ENCODE assay signal across 1 cellular context in the genomic region with DNA sequence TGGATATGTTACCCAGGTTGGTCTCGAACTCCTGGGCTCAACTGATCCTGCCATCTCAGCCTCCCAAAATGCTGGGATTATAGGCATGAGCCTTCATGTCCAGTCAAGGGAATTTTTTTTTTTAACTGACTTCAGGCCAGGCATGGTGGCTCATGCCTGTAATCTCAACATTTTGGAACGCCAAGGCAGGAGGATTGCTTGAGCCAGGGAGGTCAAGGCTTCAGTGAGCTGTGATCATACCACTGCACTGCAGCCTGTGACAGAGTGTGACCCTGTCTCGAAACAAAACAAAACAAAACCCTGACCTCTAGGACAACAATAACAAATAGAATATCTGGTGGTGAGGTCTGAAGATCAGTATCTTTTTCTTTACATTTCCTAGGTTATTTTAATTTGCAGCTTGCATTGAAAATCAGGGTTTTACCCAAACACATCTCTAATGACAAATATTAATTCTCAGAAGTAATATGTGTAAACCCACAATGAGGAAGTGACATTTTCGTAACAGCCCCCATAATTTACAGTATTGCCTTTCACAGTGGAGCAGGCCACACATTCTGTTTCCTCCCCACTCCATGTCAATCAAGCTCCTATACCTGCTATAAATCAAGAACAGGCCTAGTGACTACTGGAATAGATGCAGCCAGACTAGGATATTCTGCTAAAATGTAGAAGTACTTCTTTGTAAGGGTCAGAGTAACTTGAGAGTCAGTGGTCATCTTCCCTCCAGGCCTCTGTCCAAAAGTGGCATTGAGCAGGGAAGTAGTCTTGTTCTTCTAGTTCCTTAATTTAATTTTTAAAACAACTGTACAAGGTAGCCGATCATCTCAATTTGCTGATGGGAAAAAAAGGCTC.
A peak's percentile ranks its signal among the peaks of the same experiment; 100 is the strongest.
TF ChIP-seq lines count a peak whose summit lies in the region.

No MANE protein-coding gene starts in this region.

TF ChIP-seq in HepG2, 621 proteins besides CTCF, POLR2A, EP300 and RAD21 (continued from another document):
- no peak for TF ChIP-seq DPF2 (CRISPR knock-in tag; IDR thresholded peaks at IDR 0.05; ENCODE audit: borderline replicate concordance, low read depth)
- peak; percentile 17; the same call in 1 of the 2 replicates for TF ChIP-seq ARID4A (CRISPR knock-in tag; IDR thresholded peaks at IDR 0.05; ENCODE audit: borderline replicate concordance)
- TF ChIP-seq ELF3 (CRISPR knock-in tag; IDR thresholded peaks at IDR 0.05) = peak; percentile 36; the same call in 1 of the 2 replicates
- no peak for TF ChIP-seq SNAI1 (CRISPR knock-in tag; IDR thresholded peaks at IDR 0.05; ENCODE audit: borderline replicate concordance)
- TF ChIP-seq, protein P1, sequence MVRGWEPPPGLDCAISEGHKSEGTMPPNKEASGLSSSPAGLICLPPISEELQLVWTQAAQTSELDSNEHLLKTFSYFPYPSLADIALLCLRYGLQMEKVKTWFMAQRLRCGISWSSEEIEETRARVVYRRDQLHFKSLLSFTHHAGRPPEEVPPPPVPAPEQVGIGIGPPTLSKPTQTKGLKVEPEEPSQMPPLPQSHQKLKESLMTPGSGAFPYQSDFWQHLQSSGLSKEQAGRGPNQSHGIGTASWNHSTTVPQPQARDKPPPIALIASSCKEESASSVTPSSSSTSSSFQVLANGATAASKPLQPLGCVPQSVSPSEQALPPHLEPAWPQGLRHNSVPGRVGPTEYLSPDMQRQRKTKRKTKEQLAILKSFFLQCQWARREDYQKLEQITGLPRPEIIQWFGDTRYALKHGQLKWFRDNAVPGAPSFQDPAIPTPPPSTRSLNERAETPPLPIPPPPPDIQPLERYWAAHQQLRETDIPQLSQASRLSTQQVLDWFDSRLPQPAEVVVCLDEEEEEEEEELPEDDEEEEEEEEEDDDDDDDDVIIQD (CRISPR knock-in tag; IDR thresholded peaks at IDR 0.05; ENCODE audit: low read depth) = peak; percentile 48; the same call in 1 of the 2 replicates
- no peak for TF ChIP-seq ZNF691 (CRISPR knock-in tag; IDR thresholded peaks at IDR 0.05; ENCODE audit: borderline replicate concordance, low read depth)
- TF ChIP-seq POLR2AphosphoS5 (IDR thresholded peaks at IDR 0.05; ENCODE audit: low read depth, low read length) = peak; percentile 36; the same call in 1 of the 2 replicates
- no peak for TF ChIP-seq PCBP2 (optimal IDR thresholded peaks at IDR 0.05; ENCODE audit: low read depth, low read length, poor library complexity, severe bottlenecking)
- no peak for TF ChIP-seq SOX6 (IDR thresholded peaks at IDR 0.05)
- peak; percentile 89 for TF ChIP-seq SOX6 (CRISPR knock-in tag; IDR thresholded peaks at IDR 0.05)
- TF ChIP-seq ZFP36 (IDR thresholded peaks at IDR 0.05; ENCODE audit: borderline replicate concordance, low read depth, low read length, partially characterized antibody) = no peak
- TF ChIP-seq TBP (CRISPR knock-in tag; IDR thresholded peaks at IDR 0.05) = no peak
- TF ChIP-seq CENPT (CRISPR knock-in tag; IDR thresholded peaks at IDR 0.05; ENCODE audit: low read depth) = no peak
- no peak for TF ChIP-seq BRCA1 (CRISPR knock-in tag; IDR thresholded peaks at IDR 0.05)
- no peak for TF ChIP-seq ZNF770 (CRISPR knock-in tag; IDR thresholded peaks at IDR 0.05)
- no peak for TF ChIP-seq ZNF207 (IDR thresholded peaks at IDR 0.05; ENCODE audit: borderline replicate concordance)
- TF ChIP-seq MYC (CRISPR knock-in tag; IDR thresholded peaks at IDR 0.05; ENCODE audit: borderline replicate concordance) = no peak; the same call in 1 of the 2 replicates
- no peak for TF ChIP-seq NFE2L2 (IDR thresholded peaks at IDR 0.05; ENCODE audit: low read length)
- peak; percentile 72; the same call in 1 of the 2 replicates for TF ChIP-seq FOXK1 (CRISPR knock-in tag; IDR thresholded peaks at IDR 0.05; ENCODE audit: borderline replicate concordance, low read depth)
- TF ChIP-seq, protein P2, sequence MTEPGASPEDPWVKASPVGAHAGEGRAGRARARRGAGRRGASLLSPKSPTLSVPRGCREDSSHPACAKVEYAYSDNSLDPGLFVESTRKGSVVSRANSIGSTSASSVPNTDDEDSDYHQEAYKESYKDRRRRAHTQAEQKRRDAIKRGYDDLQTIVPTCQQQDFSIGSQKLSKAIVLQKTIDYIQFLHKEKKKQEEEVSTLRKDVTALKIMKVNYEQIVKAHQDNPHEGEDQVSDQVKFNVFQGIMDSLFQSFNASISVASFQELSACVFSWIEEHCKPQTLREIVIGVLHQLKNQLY (CRISPR knock-in tag; IDR thresholded peaks at IDR 0.05) = no peak
- TF ChIP-seq SP140L (CRISPR knock-in tag; IDR thresholded peaks at IDR 0.05; ENCODE audit: borderline replicate concordance) = no peak
- peak; percentile 69 for TF ChIP-seq FOSL2 (CRISPR knock-in tag; IDR thresholded peaks at IDR 0.05)
- TF ChIP-seq SNRNP70 (IDR thresholded peaks at IDR 0.05; ENCODE audit: low read depth, low read length) = no peak
- no peak for TF ChIP-seq RFXANK (CRISPR knock-in tag; IDR thresholded peaks at IDR 0.05)
- peak; percentile 59; the same call in 1 of the 2 replicates for TF ChIP-seq BRD4 (CRISPR knock-in tag; IDR thresholded peaks at IDR 0.05)
- TF ChIP-seq NFYB (CRISPR knock-in tag; IDR thresholded peaks at IDR 0.05) = no peak
- TF ChIP-seq ETV5 (CRISPR knock-in tag; IDR thresholded peaks at IDR 0.05; ENCODE audit: borderline replicate concordance) = peak; percentile 39; the same call in 1 of the 2 replicates
- peak; percentile 79; the same call in 1 of the 2 replicates for TF ChIP-seq FOXO1 (CRISPR knock-in tag; IDR thresholded peaks at IDR 0.05)
